9 cellular contexts compared by ENCODE assay signal in the genomic region with DNA sequence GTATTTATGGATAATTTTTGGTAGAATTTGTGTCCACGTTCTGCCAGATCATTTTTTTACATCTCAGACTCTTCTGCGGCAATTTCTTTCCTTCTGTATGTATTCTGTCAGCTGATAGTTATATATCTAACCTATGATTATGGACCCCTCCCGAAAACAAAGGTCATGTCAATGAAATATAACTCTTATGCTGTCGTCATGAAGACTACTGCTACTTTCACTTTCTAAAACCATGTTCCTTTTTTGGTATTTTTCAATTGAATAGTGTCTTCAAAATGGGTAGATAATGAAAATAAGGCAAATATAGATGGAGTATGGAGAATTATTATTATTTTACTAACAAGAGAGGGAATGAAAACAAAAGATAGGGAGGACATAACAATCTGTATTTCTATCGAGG. TPM values are rescaled to one million over a fixed set of nuclear protein-coding genes. Genes with fewer than 3 reads are reported as not detected.
DNase-seq lines count a peak whose midpoint lies in the region; ATAC-seq, FAIRE-seq and TF ChIP-seq lines count a peak whose summit lies in the region.
"Had no signal": no experiment of that assay in that cellular context is flagged by ENCODE, and none has a peak within 500 bp of the region (broad histone marks: within the 10 kb centered on the region; RNA-seq: fewer than 3 reads in every experiment).

No MANE protein-coding gene starts in this region.

- H4K20me1 ChIP-seq in K562 (replicated peaks; ENCODE audit: control insufficient read depth, insufficient read depth, low read length), result no peaks in the 10 kb centered on the region

- H3K27ac ChIP-seq in K562 (ENCODE audit: extremely low read depth, low read depth, low read length) (no peak overlapping the region), thoracic aorta (peak overlapping the region in 1 of 2 donors; percentile 18)

- TF ChIP-seq CTCF in K562 (IDR thresholded peaks at IDR 0.05 in 2 of 3, conservative IDR thresholded peaks at IDR 0.05 in 1 of 3; ENCODE audit: insufficient read depth in 2 of 3, low read depth in 1 of 3, low read length in 3 of 3), result no peak
- no peak for TF ChIP-seq CTCF in thoracic aorta (IDR thresholded peaks at IDR 0.05)

- H3K27me3 ChIP-seq in MG63 (no peaks in the 10 kb centered on the region), K562 (ENCODE audit: control insufficient read depth in 2 of 2, insufficient read depth in 2 of 2, low read length in 2 of 2) (peaks cover under 1 to 5% of the 10 kb centered on the region in 2 experiments; a peak in 3 of 5 replicates), thoracic aorta (replicated peaks; ENCODE audit: insufficient read depth) (no peaks in the 10 kb centered on the region)

- intact Hi-C loops in K562 (cut with micrococcal nuclease), result no loop called here

- ATAC-seq in K562 (no peak), thoracic aorta (ENCODE audit: insufficient number of reproducible peaks, low FRiP score, low read depth) (no peak)
- ATAC-seq: Panc1 had no signal

- TF ChIP-seq POLR2A in K562 (conservative IDR thresholded peaks at IDR 0.05), result no peak

- H3K79me2 ChIP-seq in K562 (ENCODE audit: control insufficient read depth, insufficient read depth, low read length), result no peaks in the 10 kb centered on the region

- TF ChIP-seq EP300 in K562 (IDR thresholded peaks at IDR 0.05; ENCODE audit: low read length), result no peak

- H3K4me3 ChIP-seq in MG63 (peak overlapping the region; percentile 40), K562 (no peak overlapping the region), thoracic aorta (peak overlapping the region; percentile 67)

- peaks cover 15% of the 10 kb centered on the region for H3K36me3 ChIP-seq in MG63
- no peaks in the 10 kb centered on the region for H3K36me3 ChIP-seq in K562 (ENCODE audit: control insufficient read depth, insufficient read depth, low read length)
- H3K36me3 ChIP-seq in thoracic aorta, result no peaks in the 10 kb centered on the region

- TF ChIP-seq RAD21 in K562 (CRISPR knock-in tag; conservative IDR thresholded peaks at IDR 0.05 in 1 of 2, IDR thresholded peaks at IDR 0.05 in 1 of 2), result no peak

- H3K4me2 ChIP-seq in K562 (ENCODE audit: insufficient read depth, low read length), result no peak overlapping the region

- WGBS in K562 (ENCODE audit: insufficient coverage, low coverage, missing lambda C conversion rate), result 0% methylated on average over 5 of the region's 5 CpGs

- FAIRE-seq in K562 (lab: Jason Lieb, UNC), result no peak

- no peaks in the 10 kb centered on the region for H3K9me3 ChIP-seq in MG63
- no peaks in the 10 kb centered on the region for H3K9me3 ChIP-seq in K562 (replicated peaks; ENCODE audit: control insufficient read depth, insufficient read depth, low read depth, low read length)
- no peaks in the 10 kb centered on the region for H3K9me3 ChIP-seq in thoracic aorta

- DNase-seq in MG63, result no peak
- no peak for DNase-seq in K562 (ENCODE audit: extremely low read depth in 1 of 4, low spot score in 3 of 4)
- peak; percentile 7 to 62 for DNase-seq in lung microvascular endothelial cell (ENCODE audit: low read depth in 2 of 2)
- no peak for DNase-seq in thoracic aorta (ENCODE audit: low spot score)
- DNase-seq in GM19240 (ENCODE audit: insufficient read length, low spot score), result no peak
- no peak for DNase-seq in stimulated activated CD4-positive, alpha-beta T cell treated with anti-CD3 and anti-CD28 coated beads, Interleukin-12 subunit alpha, Interleukin-12 subunit beta, amount 100 ng/mL, for 4 hours
- DNase-seq in NCI-H1436 (lab: John Stamatoyannopoulos, UW), result no peak
- DNase-seq: kidney glomerular epithelial cell had no signal

- H2AFZ ChIP-seq in K562 (ENCODE audit: low read depth, low read length), result no peak overlapping the region

- no TSS peak for BruUV-seq in K562 (replicated peaks; lab: Mats Ljungman, UMichigan)

- POLR2A ChIA-PET in K562 (lab: Yijun Ruan, JAX), result no interaction called here

- CTCF ChIA-PET in K562 (lab: Yijun Ruan, JAX; ENCODE audit: low intra/inter-chr PET ratio), result no interaction called here

- in situ Hi-C loops in K562 (cut with MboI), result no loop called here

- no peaks in the 10 kb centered on the region for H3K4me1 ChIP-seq in K562 (replicated peaks in 1 of 2; ENCODE audit: control insufficient read depth in 2 of 2, insufficient read depth in 2 of 2, low read length in 2 of 2)
- H3K4me1 ChIP-seq in thoracic aorta (ENCODE audit: control insufficient read depth in 1 of 2, low read depth in 2 of 2), result peaks cover 6 to 29% of the 10 kb centered on the region in 2 donors

- no peak overlapping the region for H3K9ac ChIP-seq in K562 (ENCODE audit: insufficient read depth in 1 of 2, low read depth in 2 of 2, low read length in 2 of 2)

- no peaks in the 10 kb centered on the region for H3K9me1 ChIP-seq in K562 (ENCODE audit: control insufficient read depth, insufficient read depth, low read length)

TF ChIP-seq in K562, 482 proteins besides CTCF, POLR2A, EP300 and RAD21:
- TF ChIP-seq, protein P1, sequence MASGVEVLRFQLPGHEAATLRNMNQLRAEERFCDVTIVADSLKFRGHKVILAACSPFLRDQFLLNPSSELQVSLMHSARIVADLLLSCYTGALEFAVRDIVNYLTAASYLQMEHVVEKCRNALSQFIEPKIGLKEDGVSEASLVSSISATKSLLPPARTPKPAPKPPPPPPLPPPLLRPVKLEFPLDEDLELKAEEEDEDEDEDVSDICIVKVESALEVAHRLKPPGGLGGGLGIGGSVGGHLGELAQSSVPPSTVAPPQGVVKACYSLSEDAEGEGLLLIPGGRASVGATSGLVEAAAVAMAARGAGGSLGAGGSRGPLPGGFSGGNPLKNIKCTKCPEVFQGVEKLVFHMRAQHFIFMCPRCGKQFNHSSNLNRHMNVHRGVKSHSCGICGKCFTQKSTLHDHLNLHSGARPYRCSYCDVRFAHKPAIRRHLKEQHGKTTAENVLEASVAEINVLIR (CRISPR knock-in tag; IDR thresholded peaks at IDR 0.05), result 0 out of 2 replicates have a peak, but pooled peaks have one; percentile 18
- TF ChIP-seq NR2C2 (CRISPR knock-in tag; IDR thresholded peaks at IDR 0.05), result no peak
- TF ChIP-seq NR2C2 (tag; IDR thresholded peaks at IDR 0.05), result peak; percentile 45
- no peak for TF ChIP-seq ATF1 (CRISPR knock-in tag; IDR thresholded peaks at IDR 0.05)
- peak; percentile 66 for TF ChIP-seq ATF1 (tag; IDR thresholded peaks at IDR 0.05)
- TF ChIP-seq, protein P2, sequence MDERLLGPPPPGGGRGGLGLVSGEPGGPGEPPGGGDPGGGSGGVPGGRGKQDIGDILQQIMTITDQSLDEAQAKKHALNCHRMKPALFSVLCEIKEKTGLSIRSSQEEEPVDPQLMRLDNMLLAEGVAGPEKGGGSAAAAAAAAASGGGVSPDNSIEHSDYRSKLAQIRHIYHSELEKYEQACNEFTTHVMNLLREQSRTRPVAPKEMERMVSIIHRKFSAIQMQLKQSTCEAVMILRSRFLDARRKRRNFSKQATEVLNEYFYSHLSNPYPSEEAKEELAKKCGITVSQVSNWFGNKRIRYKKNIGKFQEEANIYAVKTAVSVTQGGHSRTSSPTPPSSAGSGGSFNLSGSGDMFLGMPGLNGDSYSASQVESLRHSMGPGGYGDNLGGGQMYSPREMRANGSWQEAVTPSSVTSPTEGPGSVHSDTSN (CRISPR knock-in tag; IDR thresholded peaks at IDR 0.05; ENCODE audit: low read depth), result no peak
- TF ChIP-seq, protein P2 (tag; conservative IDR thresholded peaks at IDR 0.05; ENCODE audit: low read depth), result peak; percentile 77
- TF ChIP-seq ETV1 (tag; conservative IDR thresholded peaks at IDR 0.05; ENCODE audit: low read depth), result 0 out of 2 replicates have a peak, but pooled peaks have one; percentile 18
- no peak for TF ChIP-seq ESRRB (CRISPR knock-in tag; IDR thresholded peaks at IDR 0.05; ENCODE audit: borderline replicate concordance)
- TF ChIP-seq TRIM24 (IDR thresholded peaks at IDR 0.05), result no peak

RNA-seq across cellular contexts. Expression of gene ANGPTL1, which starts 3.2 kb away (rescaled TPM):
- 0.46 TPM in 1 of 2 replicates, not detected in the other for total RNA-seq in MG63 (2014; rRNA removed; shearing (Covaris generic); ENCODE audit: low replicate concordance)
- total RNA-seq in K562 (2011; cell fraction: chromatin; rRNA removed; ENCODE audit: low replicate concordance), result not detected in 2 replicates
- not detected in 2 replicates for total RNA-seq in K562 (2011; cell fraction: nucleolus; rRNA removed)
- not detected in 2 replicates for total RNA-seq in K562 (2011; cell fraction: nucleoplasm; rRNA removed)
- not detected in 2 replicates for total RNA-seq in K562 (2014; rRNA removed)
- not detected in 2 replicates for total RNA-seq in K562 (2014; rRNA removed; fragmentation: Illumina TruSeq; extraction: Trizol)
- total RNA-seq in K562 (2015; rRNA removed; fragmentation: Illumina TruSeq; extraction: Trizol), result not detected in 2 replicates
- total RNA-seq in K562 (2021), result 0.04 TPM in 1 of 2 replicates, not detected in the other
- not detected in 2 replicates for polyA plus RNA-seq in K562 (2011; rRNA removed)
- not detected in 2 replicates for polyA plus RNA-seq in K562 (2011; cell fraction: cytosol; rRNA removed)
- polyA plus RNA-seq in K562 (2011; cell fraction: nucleus; rRNA removed), result not detected in 2 replicates
- not detected in 2 replicates for polyA plus RNA-seq in K562 (2012)
- not detected in 2 replicates for polyA plus RNA-seq in K562 (2014; fragmentation: Illumina TruSeq; extraction: Trizol)
- polyA plus RNA-seq in K562 (2014; fragmentation: Nextera tagmentation; extraction: Ambion mirVana), result under 1 TPM in 1 of 2 experiments, not detected in 1; 0.06 TPM
- polyA plus RNA-seq in K562 (2014; rRNA removed), result not detected in 2 replicates
- not detected in 2 replicates for polyA minus RNA-seq in K562 (2011; rRNA and poly(A)+ RNA removed)
- polyA minus RNA-seq in K562 (2011; cell fraction: cytosol; rRNA and poly(A)+ RNA removed), result not detected in 2 replicates
- polyA minus RNA-seq in K562 (2011; cell fraction: nucleus; rRNA and poly(A)+ RNA removed), result not detected in 2 replicates
- under 0.01 and 0.22 TPM in 2 replicates for total RNA-seq in lung microvascular endothelial cell
- total RNA-seq in thoracic aorta, result 100 to 1,000 TPM in 1 of 2 donors, 10 to 100 TPM in 1; 51.0 to 110 TPM

Comparison
In these comparisons a context has a peak if more than half of its experiments do, and no peak if none do; other contexts are left out.
1. DNase-seq: peak in lung microvascular endothelial cell (2 of 2); none in MG63 (single experiment), K562 (0 of 4), thoracic aorta (single experiment), GM19240 (single experiment), stimulated activated CD4-positive, alpha-beta T cell treated with anti-CD3 and anti-CD28 coated beads, Interleukin-12 subunit alpha, Interleukin-12 subunit beta, amount 100 ng/mL, for 4 hours (single experiment) and NCI-H1436 (single experiment).
2. RNA of gene ANGPTL1, which starts 3.2 kb away (total RNA-seq): 51.0 to 110 TPM in thoracic aorta; 0.46 TPM in MG63, 0.04 TPM in K562 and under 0.01 to 0.22 TPM in lung microvascular endothelial cell; every median in the first group is over 10 times any median in the second.